In the genomic region with DNA sequence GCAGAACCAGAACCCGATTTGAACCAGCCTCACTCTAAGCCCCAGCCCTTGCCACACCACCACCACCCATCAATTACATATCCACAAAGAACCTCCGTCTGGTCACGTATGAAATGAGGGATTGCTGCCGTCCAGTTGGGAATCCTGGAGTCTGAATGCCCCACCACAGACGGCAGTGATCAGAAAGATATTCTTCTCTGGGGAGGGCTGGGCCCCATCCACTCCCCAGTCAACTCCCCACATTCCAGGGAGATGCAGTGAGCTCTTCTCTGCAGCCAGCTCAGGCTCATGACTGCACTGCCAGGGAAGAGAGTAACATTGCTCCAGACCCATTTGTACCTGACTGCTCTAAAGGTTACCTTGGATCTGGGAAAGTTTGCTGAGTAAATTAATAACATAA, we compare ENCODE assay signal across 17 cellular contexts. TPM values are rescaled to one million over a fixed set of nuclear protein-coding genes. Genes with fewer than 3 reads are reported as not detected.
DNase-seq lines count a peak whose midpoint lies in the region; ATAC-seq, FAIRE-seq and TF ChIP-seq lines count a peak whose summit lies in the region.
"Had no signal": no experiment of that assay in that cellular context is flagged by ENCODE, and none has a peak within 500 bp of the region (broad histone marks: within the 10 kb centered on the region; RNA-seq: fewer than 3 reads in every experiment).

No MANE protein-coding gene starts in this region.

- TF ChIP-seq CTCF in A549 (IDR thresholded peaks at IDR 0.05) = no peak
- no peak for TF ChIP-seq CTCF in HEK293 (tag by site-specific recombination; IDR thresholded peaks at IDR 0.05)
- TF ChIP-seq CTCF in mucosa of descending colon (IDR thresholded peaks at IDR 0.05) = no peak

- ATAC-seq in A549 (peak; percentile 29 to 44; a peak in 2 of 6 replicates), mucosa of descending colon (no peak)
- ATAC-seq: PC-3 had no signal

- intact Hi-C loops in posterior vena cava (cut with DNase I) = no loop called here
- intact Hi-C loops in mucosa of descending colon (cut with DNase I, micrococcal nuclease) = no loop called here

- no peak overlapping the region for H3K4me3 ChIP-seq in A549
- H3K4me3 ChIP-seq in HEK293 (ENCODE audit: low read depth, low read length) = no peak overlapping the region
- no peak overlapping the region for H3K4me3 ChIP-seq in mucosa of descending colon

- TF ChIP-seq RAD21 in A549 (conservative IDR thresholded peaks at IDR 0.05 in 1 of 2, IDR thresholded peaks at IDR 0.05 in 1 of 2) = no peak

- no peak for DNase-seq in A549 (ENCODE audit: low read depth in 1 of 2, low spot score in 1 of 2)
- DNase-seq in glomerular visceral epithelial cell (ENCODE audit: extremely low spot score) = peak; percentile 68
- peak; percentile 25 for DNase-seq in posterior vena cava (ENCODE audit: low spot score)
- no peak for DNase-seq in SIG-M5 (lab: John Stamatoyannopoulos, UW)
- no peak for DNase-seq in hippocampal formation (lab: John Stamatoyannopoulos, UW)
- DNase-seq in EL = no peak
- DNase-seq in mucosa of descending colon = no peak
- DNase-seq: CD4-positive, alpha-beta memory T cell; DMS79; NCI-H1092; NCI-H2107; NCI-H446; PC-3 had no signal

- H3K36me3 ChIP-seq in HEK293 (ENCODE audit: control insufficient read depth in 2 of 2, insufficient read depth in 1 of 2, low read length in 2 of 2) (no peaks in the 10 kb centered on the region; a peak in 1 of 3 replicates), mucosa of descending colon (ENCODE audit: low read depth) (no peaks in the 10 kb centered on the region)

- TF ChIP-seq EP300 in A549 (IDR thresholded peaks at IDR 0.05) = no peak

- POLR2A ChIA-PET in A549 (lab: Yijun Ruan, JAX) (no interaction called here), HEK293 (lab: Yijun Ruan, JAX) (interaction anchor here (0.6 kb wide), 1 partner anchor 11 kb away, joined by 6 read pairs; no protein-coding TSS in a partner anchor)

- H3K4me1 ChIP-seq in A549 (peaks cover 22% of the 10 kb centered on the region), HEK293 (ENCODE audit: control insufficient read depth, insufficient read depth, low read length) (peaks cover 25% of the 10 kb centered on the region), mucosa of descending colon (ENCODE audit: low read depth) (peaks cover 5% of the 10 kb centered on the region)

- CTCF ChIA-PET in A549 (lab: Yijun Ruan, JAX) = no interaction called here
- CTCF ChIA-PET in HEK293 (lab: Yijun Ruan, JAX) = interaction anchor here (0.7 to 1.0 kb wide), 2 partner anchors 8 to 85 kb away, joined by 3 read pairs; no protein-coding TSS in a partner anchor

- H3K4me2 ChIP-seq in A549 = no peak overlapping the region
- H3K4me2 ChIP-seq: KMS-11 had no signal

- no peak for FAIRE-seq in A549 (lab: Jason Lieb, UNC)
- FAIRE-seq: G401.6, GM19239 had no signal

- H3K27ac ChIP-seq in A549 = no peak overlapping the region
- no peak overlapping the region for H3K27ac ChIP-seq in HEK293 (ENCODE audit: extremely low read depth, low read depth, low read length)
- H3K27ac ChIP-seq: KMS-11 had no signal

- H3K9me3 ChIP-seq in A549 = no peaks in the 10 kb centered on the region
- no peaks in the 10 kb centered on the region for H3K9me3 ChIP-seq in HEK293 (ENCODE audit: control insufficient read depth, insufficient read depth, low read depth, low read length)
- no peaks in the 10 kb centered on the region for H3K9me3 ChIP-seq in mucosa of descending colon

- no peak for TF ChIP-seq POLR2A in A549 (IDR thresholded peaks at IDR 0.05; ENCODE audit: low read length)

- WGBS in A549 (ENCODE audit: missing lambda C conversion rate) = 63% methylated on average over 5 of the region's 5 CpGs

TF ChIP-seq in A549, 52 proteins besides CTCF, POLR2A, EP300 and RAD21 (continues in another document):
- TF ChIP-seq NR3C1 (IDR thresholded peaks at IDR 0.05) (no peak), ZC3H11A (IDR thresholded peaks at IDR 0.05) (no peak), SREBF2 (IDR thresholded peaks at IDR 0.05) (no peak), RARB (CRISPR knock-in tag; IDR thresholded peaks at IDR 0.05) (no peak), FOSL2 (IDR thresholded peaks at IDR 0.05) (no peak), FOSL2 (CRISPR knock-in tag; IDR thresholded peaks at IDR 0.05) (no peak), HEYL (CRISPR knock-in tag; IDR thresholded peaks at IDR 0.05) (no peak), REST (IDR thresholded peaks at IDR 0.05) (no peak), ZNF302 (CRISPR knock-in tag; IDR thresholded peaks at IDR 0.05) (no peak), CHD4 (IDR thresholded peaks at IDR 0.05; ENCODE audit: borderline replicate concordance) (no peak)

TF ChIP-seq in HEK293, 187 proteins besides CTCF, POLR2A, EP300 and RAD21:
- TF ChIP-seq ZNF707 (tag by site-specific recombination; IDR thresholded peaks at IDR 0.05) (no peak), ZNF600 (tag by site-specific recombination; IDR thresholded peaks at IDR 0.05) (peak; percentile 77), WT1 (tag by site-specific recombination; IDR thresholded peaks at IDR 0.05) (peak; percentile 92)
TF ChIP-seq in HEK293: peak in this region for 2.

RNA-seq across cellular contexts. Expression of gene DEGS1, which starts 18.3 kb away (rescaled TPM):
- polyA plus RNA-seq in A549 (2011; rRNA removed) = 99.3 and 112 TPM in 2 replicates
- 50.7 and 60.6 TPM in 2 replicates for polyA plus RNA-seq in A549 (2012; cell fraction: cytosol; rRNA removed)
- polyA plus RNA-seq in A549 (2012; cell fraction: nucleus; rRNA removed) = 26.1 and 35.0 TPM in 2 replicates
- polyA plus RNA-seq in A549 (2017; fragmentation: RNase III; extraction: RNeasy Plus Mini Kit Qiagen cat#74134 plus additional on column Dnase treatment) = 104 to 109 TPM (median 106 TPM) in 3 replicates
- 26.5 and 31.2 TPM in 2 replicates for polyA minus RNA-seq in A549 (2011; rRNA and poly(A)+ RNA removed)
- total RNA-seq in posterior vena cava = 100 to 1,000 TPM in 1 of 2 donors, 10 to 100 TPM in 1; 91.5 to 109 TPM
- total RNA-seq in mucosa of descending colon = 10 to 100 TPM; 10.7 to 56.3 (median 22.7) TPM

Comparison
In these comparisons a context has a peak if more than half of its experiments do, and no peak if none do; other contexts are left out.
1. DNase-seq: peak in glomerular visceral epithelial cell (single experiment) and posterior vena cava (single experiment); none in A549 (0 of 2), SIG-M5 (single experiment), hippocampal formation (0 of 2), EL (single experiment) and mucosa of descending colon (0 of 3).